Comparison of ENCODE assay signal across 15 cellular contexts in the genomic region with DNA sequence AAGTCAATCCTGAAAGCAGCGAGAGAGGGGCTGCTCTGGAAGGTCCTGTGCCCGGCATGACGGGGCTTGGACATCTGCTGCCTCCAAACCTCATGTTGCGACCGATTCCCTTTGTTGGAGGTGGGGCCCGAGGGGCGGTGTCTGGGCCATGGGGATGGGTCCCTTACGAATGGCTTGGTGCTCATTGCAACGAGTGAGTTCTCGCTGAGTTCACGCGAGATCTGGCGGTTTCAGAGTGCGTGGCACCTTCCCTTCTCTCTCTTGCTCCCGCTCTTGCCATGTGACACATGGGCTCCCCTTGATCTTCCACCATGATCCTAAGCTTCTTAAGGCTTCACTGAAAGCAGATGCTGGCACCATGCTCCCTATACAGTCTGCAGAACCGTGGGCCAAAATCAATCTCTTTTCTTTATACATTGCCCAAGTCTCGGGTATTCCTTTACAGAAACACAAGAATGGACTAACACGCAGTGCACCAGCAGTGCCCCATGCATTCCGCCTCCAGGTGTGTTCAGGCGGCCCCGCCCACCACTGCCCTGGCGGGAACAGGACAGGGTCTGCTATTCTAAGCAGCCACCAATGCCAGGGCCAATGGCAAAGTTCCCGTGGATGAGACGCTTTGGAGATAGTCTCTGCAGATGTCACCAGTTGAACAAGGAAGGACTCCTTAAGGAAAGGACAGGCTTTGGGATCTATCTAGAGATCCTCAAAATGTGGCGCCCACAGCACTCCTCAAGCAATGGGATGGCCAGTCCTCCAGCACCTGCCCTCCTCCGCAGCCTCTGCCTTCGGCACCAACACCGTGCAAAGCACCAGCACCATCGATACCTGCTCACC.
DNase-seq lines count a peak whose midpoint lies in the region; ATAC-seq and TF ChIP-seq lines count a peak whose summit lies in the region.
"Had no signal": no experiment of that assay in that cellular context is flagged by ENCODE, and none has a peak within 500 bp of the region (broad histone marks: within the 10 kb centered on the region; RNA-seq: fewer than 3 reads in every experiment).

No MANE protein-coding gene starts in this region.

- no peak overlapping the region for H2AK5ac ChIP-seq in neuronal stem cell (ENCODE audit: low read depth, low read length)

- H3K27ac Mint-ChIP-seq in GM23338 (no peak overlapping the region), chondrocyte (ENCODE audit: unreplicated experiment) (no peak overlapping the region)
- H3K27ac Mint-ChIP-seq: CD4-positive, CD25-positive, alpha-beta regulatory T cell had no signal

- H2BK120ac ChIP-seq in neuronal stem cell (ENCODE audit: low read depth, low read length), result no peak overlapping the region

- H3K4me3 Mint-ChIP-seq in GM23338 (no peak overlapping the region), chondrocyte (ENCODE audit: unreplicated experiment) (no peak overlapping the region)
- H3K4me3 Mint-ChIP-seq: CD4-positive, CD25-positive, alpha-beta regulatory T cell had no signal

- no peak overlapping the region for H3K4me2 ChIP-seq in GM23338
- H3K4me2 ChIP-seq in neuronal stem cell (ENCODE audit: insufficient read depth, low read length, poor library complexity, severe bottlenecking), result no peak overlapping the region

- peaks cover 2% of the 10 kb centered on the region; the same call in 2 of the 3 replicates for H3K9me3 Mint-ChIP-seq in GM23338
- H3K9me3 Mint-ChIP-seq in chondrocyte (ENCODE audit: low read depth), result no peaks in the 10 kb centered on the region
- H3K9me3 Mint-ChIP-seq: CD4-positive, CD25-positive, alpha-beta regulatory T cell had no signal

- H3K36me3 ChIP-seq in GM23338 (ENCODE audit: insufficient read depth), result no peaks in the 10 kb centered on the region
- peaks cover 26 to 67% of the 10 kb centered on the region in 2 donors for H3K36me3 ChIP-seq in neuronal stem cell (replicated peaks in 1 of 2; ENCODE audit: control insufficient read depth in 2 of 2, insufficient read depth in 2 of 2, low read length in 2 of 2)
- no peaks in the 10 kb centered on the region for H3K36me3 ChIP-seq in SJCRH30

- H3K23ac ChIP-seq in neuronal stem cell (ENCODE audit: low read depth, low read length, poor library complexity), result peak overlapping the region; percentile 7

- WGBS in neuronal stem cell (ENCODE audit: extremely low coverage in 2 of 2, insufficient read length in 2 of 2, insufficient replicate concordance in 1 of 2), 2 donors, result no CpG with 5 or more reads among the region's 29 CpGs

- H4K8ac ChIP-seq in neuronal stem cell (ENCODE audit: low read depth, low read length), result no peak overlapping the region

- H3K4me1 ChIP-seq in GM23338 (ENCODE audit: insufficient read depth) (no peaks in the 10 kb centered on the region), neuronal stem cell (ENCODE audit: control insufficient read depth in 2 of 2, insufficient read depth in 1 of 2, low read depth in 1 of 2, low read length in 2 of 2) (peaks cover 0 to 7% of the 10 kb centered on the region in 2 donors), SJCRH30 (no peaks in the 10 kb centered on the region)

- H2BK15ac ChIP-seq in neuronal stem cell (ENCODE audit: low read length), result no peak overlapping the region

- H4K20me1 ChIP-seq in GM23338 (replicated peaks; ENCODE audit: insufficient read depth), result no peaks in the 10 kb centered on the region; the same call in none of the 2 replicates

- CTCF ChIA-PET in AG04450 (lab: Charles Lee), result no interaction called here

- no peak overlapping the region for H3K9ac ChIP-seq in neuronal stem cell (ENCODE audit: low read depth, low read length, poor library complexity)

- TF ChIP-seq CTCF in AG04450 (IDR thresholded peaks at IDR 0.05; ENCODE audit: low read depth, low read length), result no peak
- no peak for TF ChIP-seq CTCF in GM23338 (conservative IDR thresholded peaks at IDR 0.05; ENCODE audit: low read depth in 2 of 2)
- TF ChIP-seq CTCF in chondrocyte (IDR thresholded peaks at IDR 0.05), result no peak

- peaks cover 3% of the 10 kb centered on the region for H3K79me2 ChIP-seq in GM23338 (replicated peaks; ENCODE audit: insufficient read depth)

- H2BK12ac ChIP-seq in neuronal stem cell (ENCODE audit: low read length), result no peak overlapping the region

- POLR2A ChIA-PET in AG04450 (lab: Yijun Ruan, JAX), result no interaction called here

- DNase-seq in AG04450 (ENCODE audit: low read depth, low spot score) (no peak), GM23338 (ENCODE audit: low spot score) (peak; percentile 13), chondrocyte (ENCODE audit: low spot score) (peak; percentile 77), neuronal stem cell (ENCODE audit: low spot score) (no peak), hepatic stellate cell (ENCODE audit: low spot score) (no peak), SJCRH30 (no peak), NCI-H446 (lab: John Stamatoyannopoulos, UW) (no peak)
- DNase-seq: AML-193; CD4-positive, CD25-positive, alpha-beta regulatory T cell; HCEC 1CT; NCI-H1092; NCI-H2107; NCI-H226; SHP77 had no signal

- H3K4me1 Mint-ChIP-seq in GM23338 (peaks cover 11% of the 10 kb centered on the region), chondrocyte (ENCODE audit: low read depth) (peaks cover 12% of the 10 kb centered on the region)

- peak overlapping the region; percentile 57 for H3K14ac ChIP-seq in neuronal stem cell (ENCODE audit: low read length)

- no peaks in the 10 kb centered on the region for H3K9me2 ChIP-seq in GM23338 (ENCODE audit: insufficient read depth)

- no peaks in the 10 kb centered on the region for H3K27me3 ChIP-seq in AG04450 (ENCODE audit: control insufficient read depth, insufficient read depth, low read length)
- no peaks in the 10 kb centered on the region for H3K27me3 ChIP-seq in GM23338 (ENCODE audit: insufficient read depth)
- no peaks in the 10 kb centered on the region for H3K27me3 ChIP-seq in neuronal stem cell (ENCODE audit: control insufficient read depth in 3 of 3, insufficient read depth in 3 of 3, low read depth in 1 of 3, low read length in 3 of 3)
- no peaks in the 10 kb centered on the region for H3K27me3 ChIP-seq in SJCRH30

- no peak for ATAC-seq in GM23338
- no peak for ATAC-seq in HG03442 (IDR thresholded peaks at IDR 0.05; ENCODE audit: unreplicated experiment)

- H3F3A ChIP-seq in GM23338 (replicated peaks; ENCODE audit: low read depth), result no peaks in the 10 kb centered on the region

- H2BK5ac ChIP-seq in neuronal stem cell (ENCODE audit: low read length), result no peak overlapping the region

- H3K27ac ChIP-seq in AG04450 (ENCODE audit: low read depth, low read length), result peak overlapping the region; percentile 31
- no peak overlapping the region for H3K27ac ChIP-seq in GM23338 (ENCODE audit: low read depth)
- no peak overlapping the region for H3K27ac ChIP-seq in neuronal stem cell (replicated peaks; ENCODE audit: low read length)
- no peak overlapping the region for H3K27ac ChIP-seq in SJCRH30

- H3K27me3 Mint-ChIP-seq in GM23338 (ENCODE audit: insufficient read depth, low read depth, poor library complexity), result peaks cover 12% of the 10 kb centered on the region
- H3K27me3 Mint-ChIP-seq in chondrocyte (ENCODE audit: low read depth), result no peaks in the 10 kb centered on the region
- H3K27me3 Mint-ChIP-seq: CD4-positive, CD25-positive, alpha-beta regulatory T cell had no signal

- peak overlapping the region; percentile 42 for H3K18ac ChIP-seq in neuronal stem cell (ENCODE audit: low read length)

- H2AFZ ChIP-seq in GM23338 (no peak overlapping the region), neuronal stem cell (ENCODE audit: low read length) (no peak overlapping the region)

- H3K4me3 ChIP-seq in AG04450 (ENCODE audit: low read depth, low read length) (no peak overlapping the region), GM23338 (no peak overlapping the region), neuronal stem cell (ENCODE audit: low read length in 2 of 2) (no peak overlapping the region), SJCRH30 (no peak overlapping the region)

- H3K79me1 ChIP-seq in neuronal stem cell (ENCODE audit: low read depth, low read length), result peaks cover 37% of the 10 kb centered on the region

- H3K4ac ChIP-seq in neuronal stem cell (ENCODE audit: low read length), result no peak overlapping the region

- no peak overlapping the region for H4K91ac ChIP-seq in neuronal stem cell (ENCODE audit: low read depth, low read length, poor library complexity)

- H3K36me3 Mint-ChIP-seq in GM23338 (ENCODE audit: low read depth) (peaks cover 4% of the 10 kb centered on the region; the same call in 2 of the 3 replicates), chondrocyte (ENCODE audit: low read depth) (peaks cover 13% of the 10 kb centered on the region)
- H3K36me3 Mint-ChIP-seq: CD4-positive, CD25-positive, alpha-beta regulatory T cell had no signal

- H3K9me3 ChIP-seq in AG04450 (ENCODE audit: control insufficient read depth, insufficient read depth, low read length) (no peaks in the 10 kb centered on the region; the same call in 1 of the 2 replicates), neuronal stem cell (replicated peaks in 1 of 2; ENCODE audit: control insufficient read depth in 2 of 2, insufficient read depth in 1 of 2, low read depth in 1 of 2, low read length in 2 of 2) (peaks cover 0 to 15% of the 10 kb centered on the region in 2 donors), SJCRH30 (replicated peaks) (no peaks in the 10 kb centered on the region)

TF ChIP-seq in GM23338, 12 proteins besides CTCF, POLR2A, EP300 and RAD21 (continues in another document):
- TF ChIP-seq EZH2phosphoT487 (IDR thresholded peaks at IDR 0.05; ENCODE audit: unreplicated experiment) (no peak), NANOG (IDR thresholded peaks at IDR 0.05; ENCODE audit: borderline replicate concordance) (no peak), STAT1 (IDR thresholded peaks at IDR 0.05; ENCODE audit: unreplicated experiment) (no peak), JUNB (IDR thresholded peaks at IDR 0.05; ENCODE audit: unreplicated experiment) (no peak), ZNF331 (CRISPR knock-in tag; IDR thresholded peaks at IDR 0.05; ENCODE audit: low read depth) (no peak), ZNF114 (CRISPR knock-in tag; IDR thresholded peaks at IDR 0.05) (no peak), EZH2 (IDR thresholded peaks at IDR 0.05; ENCODE audit: low read depth, unreplicated experiment) (no peak)

Comparison
In these comparisons a context has a peak if more than half of its experiments do, and no peak if none do; other contexts are left out.
1. DNase-seq: peak in GM23338 (single experiment) and chondrocyte (single experiment); none in AG04450 (single experiment), neuronal stem cell (single experiment), hepatic stellate cell (single experiment), SJCRH30 (0 of 2) and NCI-H446 (0 of 2).